ENCODE assay signal across 23 cellular contexts in genomic region chr2:200703926-200704637, GRCh38.
DNase-seq lines count a peak whose midpoint lies in the region; ATAC-seq, FAIRE-seq and TF ChIP-seq lines count a peak whose summit lies in the region.
"Had no signal": no experiment of that assay in that cellular context is flagged by ENCODE, and none has a peak within 500 bp of the region (broad histone marks: within the 10 kb centered on the region; RNA-seq: fewer than 3 reads in every experiment).

No MANE protein-coding gene starts in this region.

- no peaks in the 10 kb centered on the region for H3K9me3 Mint-ChIP-seq in activated CD8-positive, alpha-beta T cell treated with anti-CD3 and anti-CD28 coated beads for 36 hours
- no peaks in the 10 kb centered on the region for H3K9me3 Mint-ChIP-seq in activated CD8-positive, alpha-beta T cell treated with anti-CD3 and anti-CD28 coated beads, Interleukin-2, amount 10 ng/mL, durations not matched to agents 7 days and 5 days (ENCODE audit: insufficient read depth)
- H3K9me3 Mint-ChIP-seq in activated T-helper 17 cell treated with anti-CD3 and anti-CD28 coated beads, Interleukin-2, amount 50 U/mL, for 72 hours: no peaks in the 10 kb centered on the region
- H3K9me3 Mint-ChIP-seq: activated naive CD8-positive, alpha-beta T cell treated with anti-CD3 and anti-CD28 coated beads, Interleukin-2, amount 10 ng/mL, durations not matched to agents 7 days and 5 days; memory B cell had no signal

- CTCF ChIA-PET in activated CD8-positive, alpha-beta T cell treated with anti-CD3 and anti-CD28 coated beads for 36 hours (lab: Charles Lee): interaction anchor here (0.8 to 1.9 kb wide), 7 partner anchors 8 to 221 kb away, joined by 3 to 16 read pairs (median 4); no protein-coding TSS in a partner anchor
- CTCF ChIA-PET in activated CD8-positive, alpha-beta T cell treated with anti-CD3 and anti-CD28 coated beads, Interleukin-2, amount 10 ng/mL, durations not matched to agents 7 days and 5 days (lab: Charles Lee): interaction anchor here (0.7 to 2.0 kb wide), 12 partner anchors 7 to 731 kb away, joined by 3 to 9 read pairs (median 4); no protein-coding TSS in a partner anchor

- peak overlapping the region; percentile 77 for H3K27ac Mint-ChIP-seq in activated CD8-positive, alpha-beta T cell treated with anti-CD3 and anti-CD28 coated beads for 36 hours
- no peak overlapping the region for H3K27ac Mint-ChIP-seq in activated CD8-positive, alpha-beta T cell treated with anti-CD3 and anti-CD28 coated beads, Interleukin-2, amount 10 ng/mL, durations not matched to agents 7 days and 5 days
- H3K27ac Mint-ChIP-seq in activated T-helper 17 cell treated with anti-CD3 and anti-CD28 coated beads, Interleukin-2, amount 50 U/mL, for 72 hours: peak overlapping the region; percentile 97
- H3K27ac Mint-ChIP-seq: activated naive CD8-positive, alpha-beta T cell treated with anti-CD3 and anti-CD28 coated beads, Interleukin-2, amount 10 ng/mL, durations not matched to agents 7 days and 5 days; memory B cell had no signal

- H3K27me3 Mint-ChIP-seq in activated CD8-positive, alpha-beta T cell treated with anti-CD3 and anti-CD28 coated beads for 36 hours: peaks cover 14% of the 10 kb centered on the region
- peaks cover 14% of the 10 kb centered on the region for H3K27me3 Mint-ChIP-seq in activated CD8-positive, alpha-beta T cell treated with anti-CD3 and anti-CD28 coated beads, Interleukin-2, amount 10 ng/mL, durations not matched to agents 7 days and 5 days (ENCODE audit: low read depth)
- no peaks in the 10 kb centered on the region for H3K27me3 Mint-ChIP-seq in activated T-helper 17 cell treated with anti-CD3 and anti-CD28 coated beads, Interleukin-2, amount 50 U/mL, for 72 hours

- H3K4me3 Mint-ChIP-seq in activated CD8-positive, alpha-beta T cell treated with anti-CD3 and anti-CD28 coated beads for 36 hours: no peak overlapping the region
- H3K4me3 Mint-ChIP-seq in activated CD8-positive, alpha-beta T cell treated with anti-CD3 and anti-CD28 coated beads, Interleukin-2, amount 10 ng/mL, durations not matched to agents 7 days and 5 days: no peak overlapping the region
- H3K4me3 Mint-ChIP-seq in activated T-helper 17 cell treated with anti-CD3 and anti-CD28 coated beads, Interleukin-2, amount 50 U/mL, for 72 hours: peak overlapping the region; percentile 74
- H3K4me3 Mint-ChIP-seq: activated naive CD8-positive, alpha-beta T cell treated with anti-CD3 and anti-CD28 coated beads, Interleukin-2, amount 10 ng/mL, durations not matched to agents 7 days and 5 days; memory B cell had no signal

- H3K36me3 ChIP-seq in mucosa of descending colon (ENCODE audit: low read depth): no peaks in the 10 kb centered on the region
- H3K36me3 ChIP-seq: heart left ventricle, Peyer's patch, SJCRH30, suprapubic skin, vagina had no signal

- TF ChIP-seq POLR2A in GM12891 (IDR thresholded peaks at IDR 0.05; ENCODE audit: low read depth, low read length): no peak

- ATAC-seq in activated CD8-positive, alpha-beta T cell treated with anti-CD3 and anti-CD28 coated beads for 36 hours: no peak
- no peak for ATAC-seq in activated CD8-positive, alpha-beta T cell treated with anti-CD3 and anti-CD28 coated beads, Interleukin-2, amount 10 ng/mL, durations not matched to agents 7 days and 5 days
- no peak for ATAC-seq in activated T-helper 17 cell treated with anti-CD3 and anti-CD28 coated beads, Interleukin-2, amount 50 U/mL, for 72 hours (replicated peaks)
- ATAC-seq in mucosa of descending colon (peak; percentile 91), HG03139 (IDR thresholded peaks at IDR 0.05; ENCODE audit: unreplicated experiment) (no peak), HG03175 (IDR thresholded peaks at IDR 0.05; ENCODE audit: unreplicated experiment) (no peak)

- intact Hi-C loops in activated CD8-positive, alpha-beta T cell treated with anti-CD3 and anti-CD28 coated beads for 36 hours (cut with micrococcal nuclease): no loop called here
- intact Hi-C loops in mucosa of descending colon (cut with DNase I, micrococcal nuclease): loop anchor here in 1 of 2 donors (2.0 kb wide), 1 partner anchor 125 kb away; no protein-coding TSS in a partner anchor

- DNase-seq in activated CD8-positive, alpha-beta T cell treated with anti-CD3 and anti-CD28 coated beads for 36 hours: no peak
- no peak for DNase-seq in activated CD8-positive, alpha-beta T cell treated with anti-CD3 and anti-CD28 coated beads, Interleukin-2, amount 10 ng/mL, durations not matched to agents 7 days and 5 days
- no peak for DNase-seq in GM12891 (ENCODE audit: insufficient read length, low spot score)
- no peak for DNase-seq in mucosa of descending colon
- DNase-seq in iPS-NIHi7 (ENCODE audit: extremely low spot score): no peak
- DNase-seq: activated CD4-positive, alpha-beta T cell treated with anti-CD3 and anti-CD28 coated beads, Interleukin-2, amount 50 U/mL, for 1 hour; activated naive CD8-positive, alpha-beta T cell treated with anti-CD3 and anti-CD28 coated beads, Interleukin-2, amount 10 ng/mL, durations not matched to agents 7 days and 5 days; effector CD4-positive, alpha-beta T cell; foreskin fibroblast; GOT3; heart left ventricle; left cardiac atrium; Peyer's patch; SJCRH30 had no signal

- no peak overlapping the region for H3K4me3 ChIP-seq in mucosa of descending colon
- H3K4me3 ChIP-seq: A549, body of pancreas, heart left ventricle, Peyer's patch, SJCRH30, suprapubic skin, vagina had no signal

- no peak for TF ChIP-seq CTCF in activated CD8-positive, alpha-beta T cell treated with anti-CD3 and anti-CD28 coated beads for 36 hours (IDR thresholded peaks at IDR 0.05)
- TF ChIP-seq CTCF in mucosa of descending colon (IDR thresholded peaks at IDR 0.05): no peak

- H3K4me1 Mint-ChIP-seq in activated CD8-positive, alpha-beta T cell treated with anti-CD3 and anti-CD28 coated beads for 36 hours (ENCODE audit: low read depth): peaks cover 47% of the 10 kb centered on the region
- peaks cover 17% of the 10 kb centered on the region for H3K4me1 Mint-ChIP-seq in activated CD8-positive, alpha-beta T cell treated with anti-CD3 and anti-CD28 coated beads, Interleukin-2, amount 10 ng/mL, durations not matched to agents 7 days and 5 days (ENCODE audit: low read depth)
- H3K4me1 Mint-ChIP-seq in activated T-helper 17 cell treated with anti-CD3 and anti-CD28 coated beads, Interleukin-2, amount 50 U/mL, for 72 hours: peaks cover 22% of the 10 kb centered on the region
- H3K4me1 Mint-ChIP-seq: memory B cell had no signal

- H3K36me3 Mint-ChIP-seq in activated CD8-positive, alpha-beta T cell treated with anti-CD3 and anti-CD28 coated beads for 36 hours (ENCODE audit: low read depth): no peaks in the 10 kb centered on the region
- no peaks in the 10 kb centered on the region for H3K36me3 Mint-ChIP-seq in activated CD8-positive, alpha-beta T cell treated with anti-CD3 and anti-CD28 coated beads, Interleukin-2, amount 10 ng/mL, durations not matched to agents 7 days and 5 days (ENCODE audit: low read depth)
- peaks cover 6% of the 10 kb centered on the region for H3K36me3 Mint-ChIP-seq in activated T-helper 17 cell treated with anti-CD3 and anti-CD28 coated beads, Interleukin-2, amount 50 U/mL, for 72 hours (ENCODE audit: low read depth)
- H3K36me3 Mint-ChIP-seq: activated naive CD8-positive, alpha-beta T cell treated with anti-CD3 and anti-CD28 coated beads, Interleukin-2, amount 10 ng/mL, durations not matched to agents 7 days and 5 days; memory B cell had no signal

- POLR2A ChIA-PET in activated CD8-positive, alpha-beta T cell treated with anti-CD3 and anti-CD28 coated beads for 36 hours (lab: Charles Lee): interaction anchor here (0.6 to 5.9 kb wide), 2 partner anchors 9 to 158 kb away, joined by 3 to 25 read pairs; no protein-coding TSS in a partner anchor
- POLR2A ChIA-PET in activated CD8-positive, alpha-beta T cell treated with anti-CD3 and anti-CD28 coated beads, Interleukin-2, amount 10 ng/mL, durations not matched to agents 7 days and 5 days (lab: Charles Lee): interaction anchor here (2.3 kb wide), 1 partner anchor 9 kb away, joined by 10 read pairs; no protein-coding TSS in a partner anchor

- FAIRE-seq in GM12891 (lab: Jason Lieb, UNC): peak; percentile 48
- FAIRE-seq: A549, GM18507 had no signal

- no peaks in the 10 kb centered on the region for H3K4me1 ChIP-seq in mucosa of descending colon (ENCODE audit: low read depth)
- H3K4me1 ChIP-seq: body of pancreas, SJCRH30, suprapubic skin, vagina had no signal

- H3K9me3 ChIP-seq in mucosa of descending colon: no peaks in the 10 kb centered on the region
- H3K9me3 ChIP-seq: A549, body of pancreas, heart left ventricle, Peyer's patch, SJCRH30, suprapubic skin, vagina had no signal

TF ChIP-seq in GM12891, 5 proteins besides CTCF, POLR2A, EP300 and RAD21:
- TF ChIP-seq TAF1 (IDR thresholded peaks at IDR 0.05; ENCODE audit: low read depth, low read length) (no peak), POLR2AphosphoS5 (IDR thresholded peaks at IDR 0.05; ENCODE audit: low read depth, low read length) (no peak), PAX5 (IDR thresholded peaks at IDR 0.05; ENCODE audit: insufficient read depth, low read length, severe bottlenecking) (no peak), POU2F2 (IDR thresholded peaks at IDR 0.05; ENCODE audit: low read depth, low read length) (no peak)
